12 cellular contexts compared by ENCODE assay signal in the genomic region with DNA sequence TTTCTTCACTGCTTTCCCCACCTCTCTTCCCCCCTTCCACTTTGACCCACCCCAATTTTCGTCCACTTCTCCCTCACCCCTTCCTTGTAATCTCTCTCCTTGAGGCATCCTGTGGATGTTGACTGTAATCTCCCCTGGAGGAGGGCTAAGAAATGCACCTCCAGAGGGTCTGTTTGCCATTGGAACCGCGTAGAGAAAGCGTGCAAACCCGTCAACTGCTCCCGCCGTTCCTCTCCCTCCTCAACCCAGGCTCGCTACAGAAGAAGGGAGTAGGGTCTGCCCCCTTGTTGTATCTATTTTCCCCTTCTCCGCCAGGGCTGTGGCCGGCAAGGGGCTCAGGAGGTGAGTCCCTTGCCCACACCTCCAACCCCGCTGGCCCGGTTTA. TPM values are rescaled to one million over a fixed set of nuclear protein-coding genes. Genes with fewer than 3 reads are reported as not detected.
A peak's percentile ranks its signal among the peaks of the same experiment; 100 is the strongest.
DNase-seq lines count a peak whose midpoint lies in the region; ATAC-seq and TF ChIP-seq lines count a peak whose summit lies in the region.
"Had no signal": no experiment of that assay in that cellular context is flagged by ENCODE, and none has a peak within 500 bp of the region (broad histone marks: within the 10 kb centered on the region; RNA-seq: fewer than 3 reads in every experiment).

No MANE protein-coding gene starts in this region.

- H2BK5ac ChIP-seq in mesendoderm (ENCODE audit: low read length), result peak overlapping the region; percentile 6

- in situ Hi-C loops in astrocyte of the cerebellum (cut with HindIII; ENCODE audit: low sequenced_read_pairs) (no loop called here), KBM-7 (cut with MboI; ENCODE audit: low pct_unique_long_range_greater_than_20kb, low sequenced_read_pairs) (no loop called here)

- no peak overlapping the region for H2BK15ac ChIP-seq in mesendoderm (replicated peaks; ENCODE audit: low read depth)

- no peaks in the 10 kb centered on the region for H3K9me3 ChIP-seq in thoracic aorta
- no peaks in the 10 kb centered on the region for H3K9me3 ChIP-seq in Karpas-422 (ENCODE audit: low read length)

- H3K4me2 ChIP-seq in mesendoderm (ENCODE audit: low read length) (peak overlapping the region; percentile 53), Karpas-422 (ENCODE audit: low read depth, low read length, poor library complexity, severe bottlenecking) (no peak overlapping the region)

- H2AK5ac ChIP-seq in mesendoderm (ENCODE audit: low read length), result no peak overlapping the region

- H3K9me2 ChIP-seq in Karpas-422 (replicated peaks; ENCODE audit: insufficient read depth, low read length), result no peaks in the 10 kb centered on the region

- H2BK120ac ChIP-seq in mesendoderm (ENCODE audit: low read depth, low read length), result no peak overlapping the region

- H3K4me3 ChIP-seq in astrocyte of the cerebellum (ENCODE audit: low read depth, low read length) (peak overlapping the region; percentile 30), mesendoderm (ENCODE audit: low read length) (no peak overlapping the region), thoracic aorta (peak overlapping the region; percentile 57), Karpas-422 (ENCODE audit: low read length) (no peak overlapping the region)

- TF ChIP-seq CTCF in astrocyte of the cerebellum (IDR thresholded peaks at IDR 0.05; ENCODE audit: low read depth, low read length, missing control alignments) (no peak), thoracic aorta (IDR thresholded peaks at IDR 0.05) (no peak)

- H4K20me1 ChIP-seq in Karpas-422 (ENCODE audit: insufficient read depth, low read depth, low read length), result no peaks in the 10 kb centered on the region

- no peaks in the 10 kb centered on the region for H3K27me3 ChIP-seq in mesendoderm (ENCODE audit: insufficient read depth, low read length, poor library complexity)
- H3K27me3 ChIP-seq in thoracic aorta (replicated peaks; ENCODE audit: insufficient read depth), result no peaks in the 10 kb centered on the region
- no peaks in the 10 kb centered on the region for H3K27me3 ChIP-seq in Karpas-422 (ENCODE audit: low read length)

- ATAC-seq in thoracic aorta (ENCODE audit: insufficient number of reproducible peaks, low FRiP score, low read depth) (no peak), GM19455 (IDR thresholded peaks at IDR 0.05; ENCODE audit: unreplicated experiment) (no peak)

- peak overlapping the region; percentile 88 for H3K56ac ChIP-seq in mesendoderm (ENCODE audit: low read length)

- H3K27ac ChIP-seq in mesendoderm (ENCODE audit: low read depth, low read length), result no peak overlapping the region
- no peak overlapping the region for H3K27ac ChIP-seq in thoracic aorta
- H3K27ac ChIP-seq in Karpas-422 (ENCODE audit: low read length), result no peak overlapping the region

- H3K4me1 ChIP-seq in mesendoderm (ENCODE audit: control insufficient read depth, low read depth, low read length), result no peaks in the 10 kb centered on the region
- no peaks in the 10 kb centered on the region for H3K4me1 ChIP-seq in thoracic aorta (ENCODE audit: control insufficient read depth in 1 of 2, low read depth in 2 of 2)
- H3K4me1 ChIP-seq in Karpas-422 (ENCODE audit: low read length), result no peaks in the 10 kb centered on the region

- H3K9ac ChIP-seq in mesendoderm (ENCODE audit: low read length), result peak overlapping the region; percentile 28
- H3K9ac ChIP-seq in Karpas-422 (ENCODE audit: low read length), result no peak overlapping the region

- no peak overlapping the region for H2AFZ ChIP-seq in Karpas-422 (ENCODE audit: low read length)

- H3K79me1 ChIP-seq in mesendoderm (ENCODE audit: low read length), result no peaks in the 10 kb centered on the region

- no peak overlapping the region for H3K4ac ChIP-seq in mesendoderm (ENCODE audit: low read depth, low read length)

- peak overlapping the region; percentile 1 for H3K18ac ChIP-seq in mesendoderm (ENCODE audit: low read length)

- DNase-seq in NCI-H345 (lab: John Stamatoyannopoulos, UW) (peak; percentile 14), NCI-H345 treated with DMSO at 0.1 percent for 48 hours (lab: John Stamatoyannopoulos, UW; ENCODE audit: unreplicated experiment) (no peak), astrocyte of the cerebellum (ENCODE audit: low read depth) (no peak), mesendoderm (peak; percentile 95), thoracic aorta (ENCODE audit: low spot score) (no peak), Karpas-422 (no peak), KBM-7 (no peak)
- DNase-seq: activated naive CD4-positive, alpha-beta T cell treated with Interleukin-2 at 50 U/mL for 16 hours had no signal

- H3K79me2 ChIP-seq in mesendoderm (ENCODE audit: control insufficient read depth, insufficient read depth, low read length) (no peaks in the 10 kb centered on the region), Karpas-422 (ENCODE audit: low read length) (no peaks in the 10 kb centered on the region)

- H3K36me3 ChIP-seq in mesendoderm (ENCODE audit: control insufficient read depth, insufficient read depth, low read length), result no peaks in the 10 kb centered on the region
- no peaks in the 10 kb centered on the region for H3K36me3 ChIP-seq in thoracic aorta
- no peaks in the 10 kb centered on the region for H3K36me3 ChIP-seq in Karpas-422 (ENCODE audit: insufficient read depth, low read length)

- H4K5ac ChIP-seq in mesendoderm (ENCODE audit: low read length), result no peak overlapping the region

- H3K23ac ChIP-seq in mesendoderm (ENCODE audit: low read length), result no peak overlapping the region

- no CpG with 5 or more reads among the region's 12 CpGs for WGBS in mesendoderm (ENCODE audit: extremely low coverage, insufficient coverage, low lambda C conversion rate)

- no peak overlapping the region for H4K8ac ChIP-seq in mesendoderm (ENCODE audit: low read depth, low read length)

RNA-seq across cellular contexts. Expression of a gene that starts 0.5 kb away (rescaled TPM):
- polyA plus RNA-seq in mesendoderm (2013, experiment 1 of 2), result 0.18 TPM
- polyA plus RNA-seq in mesendoderm (2013, experiment 2 of 2), result 0.21 TPM
- total RNA-seq in thoracic aorta, result not detected
- not detected in 2 replicates for total RNA-seq in Karpas-422 (2014; rRNA removed; shearing (Covaris generic); ENCODE audit: low replicate concordance)
- total RNA-seq: A172, endothelial cell of umbilical vein, temporal lobe had no signal
- polyA plus RNA-seq: endothelial cell of umbilical vein had no signal

Comparison
In these comparisons a context has a peak if more than half of its experiments do, and no peak if none do; other contexts are left out.
1. DNase-seq: peak in NCI-H345 (single experiment) and mesendoderm (single experiment); none in NCI-H345 treated with DMSO at 0.1 percent for 48 hours (single experiment), astrocyte of the cerebellum (single experiment), thoracic aorta (single experiment), Karpas-422 (single experiment) and KBM-7 (single experiment).
2. H3K4me3 ChIP-seq: peak in astrocyte of the cerebellum (single experiment) and thoracic aorta (single experiment); none in mesendoderm (single experiment) and Karpas-422 (single experiment).